In genomic region chr18:67463829-67464228, GRCh38 we compare ENCODE assay signal across 12 cellular contexts. TPM values are rescaled to one million over a fixed set of nuclear protein-coding genes. Genes with fewer than 3 reads are reported as not detected.
DNase-seq lines count a peak whose midpoint lies in the region; ATAC-seq and TF ChIP-seq lines count a peak whose summit lies in the region.
"Had no signal": no experiment of that assay in that cellular context is flagged by ENCODE, and none has a peak within 500 bp of the region (broad histone marks: within the 10 kb centered on the region; RNA-seq: fewer than 3 reads in every experiment).

No MANE protein-coding gene starts in this region.

- in situ Hi-C loops in astrocyte of the cerebellum (cut with HindIII; ENCODE audit: low sequenced_read_pairs), result no loop called here

- H3K4me3 ChIP-seq in astrocyte of the cerebellum (ENCODE audit: low read depth, low read length) (no peak overlapping the region), ascending aorta (no peak overlapping the region)
- H3K4me3 ChIP-seq: pancreas, upper lobe of left lung had no signal

- H3K27me3 ChIP-seq in ascending aorta, result no peaks in the 10 kb centered on the region
- H3K27me3 ChIP-seq: pancreas, upper lobe of left lung had no signal

- H3K27ac ChIP-seq in ascending aorta, result no peak overlapping the region
- H3K27ac ChIP-seq: epithelial cell of prostate, pancreas, upper lobe of left lung had no signal

- H3K36me3 ChIP-seq in ascending aorta, result no peaks in the 10 kb centered on the region
- H3K36me3 ChIP-seq: pancreas, upper lobe of left lung had no signal

- no peaks in the 10 kb centered on the region for H3K4me1 ChIP-seq in ascending aorta
- H3K4me1 ChIP-seq: pancreas, upper lobe of left lung had no signal

- no peak for DNase-seq in astrocyte of the cerebellum (ENCODE audit: low read depth)
- peak; percentile 53 for DNase-seq in medulla oblongata (ENCODE audit: extremely low spot score)
- no peak for DNase-seq in ascending aorta (ENCODE audit: low spot score in 2 of 2)
- DNase-seq in hepatic stellate cell (ENCODE audit: low spot score), result no peak
- no peak for DNase-seq in iPS-NIHi7 (ENCODE audit: extremely low spot score)
- DNase-seq: activated CD4-positive, alpha-beta memory T cell treated with anti-CD3 and anti-CD28 coated beads for 36 hours; pancreas; upper lobe of left lung had no signal

- ATAC-seq in HG03469 (IDR thresholded peaks at IDR 0.05; ENCODE audit: unreplicated experiment) (peak; percentile 65), GM18861 (IDR thresholded peaks at IDR 0.05; ENCODE audit: unreplicated experiment) (no peak)
- ATAC-seq: pancreas had no signal

- intact Hi-C loops in ascending aorta (cut with DNase I), result no loop called here

- TF ChIP-seq CTCF in GM12872 (IDR thresholded peaks at IDR 0.05; ENCODE audit: insufficient read depth, low read depth, low read length) (peak; percentile 36; the same call in 1 of the 3 replicates), astrocyte of the cerebellum (IDR thresholded peaks at IDR 0.05; ENCODE audit: low read depth, low read length, missing control alignments) (peak; percentile 25), ascending aorta (IDR thresholded peaks at IDR 0.05) (no peak)

- H3K9me3 ChIP-seq in ascending aorta, result peaks cover 0 to 4% of the 10 kb centered on the region in 2 donors
- H3K9me3 ChIP-seq: pancreas, upper lobe of left lung had no signal

RNA-seq across cellular contexts. Expression of gene DSEL, which starts 52.7 kb away (rescaled TPM):
- total RNA-seq in ascending aorta, result 19.1 TPM

Comparison
In these comparisons a context has a peak if more than half of its experiments do, and no peak if none do; other contexts are left out.
1. CTCF ChIP-seq: peak in GM12872 (single experiment) and astrocyte of the cerebellum (single experiment); none in ascending aorta (0 of 3).